Comparison of ENCODE assay signal across 32 cellular contexts in genomic region chr6:167894965-167895364, GRCh38.
"Had no signal": no experiment of that assay in that cellular context is flagged by ENCODE, and none has a peak within 500 bp of the region (broad histone marks: within the 10 kb centered on the region; RNA-seq: fewer than 3 reads in every experiment).

No MANE protein-coding gene starts in this region.

- H3K9me3 ChIP-seq: adrenal gland, body of pancreas, breast epithelium had no signal

- H3K36me3 ChIP-seq: brain microvascular endothelial cell, breast epithelium had no signal

- H3K27ac ChIP-seq: adrenal gland, body of pancreas, brain microvascular endothelial cell, breast epithelium, VCaP had no signal

- H3K4me1 ChIP-seq: adrenal gland, body of pancreas, breast epithelium had no signal

- DNase-seq: activated B cell treated with CpG ODN at 0.5 μM for 24 hours; activated CD4-positive, alpha-beta memory T cell treated with anti-CD3 and anti-CD28 coated beads for 36 hours; activated CD4-positive, alpha-beta T cell treated with anti-CD3 and anti-CD28 coated beads for 4 hours; activated CD4-positive, alpha-beta T cell treated with anti-CD3 and anti-CD28 coated beads, Interleukin-2, amount 10 ng/mL, durations not matched to agents 24 days and 14 days; activated CD4-positive, alpha-beta T cell treated with anti-CD3 and anti-CD28 coated beads, Interleukin-2, amount 50 U/mL, for 1 hour; activated CD4-positive, alpha-beta T cell treated with anti-CD3 and anti-CD28 coated beads, Interleukin-2, amount 50 U/mL, for 4 hours; activated CD4-positive, CD25-positive, alpha-beta regulatory T cell treated with anti-CD3 and anti-CD28 coated beads, Interleukin-2, amount 50 U/mL, for 72 hours; activated CD8-positive, alpha-beta memory T cell treated with anti-CD3 and anti-CD28 coated beads, Interleukin-2, amount 50 U/mL, for 4 hours; activated CD8-positive, alpha-beta T cell treated with anti-CD3 and anti-CD28 coated beads for 36 hours; activated effector memory CD4-positive, alpha-beta T cell treated with anti-CD3 and anti-CD28 coated beads, Interleukin-2, amount 50 U/mL, for 16 hours; activated gamma-delta T cell treated with Interleukin-2 at 50 U/mL for 16 hours; activated naive CD4-positive, alpha-beta T cell; activated naive CD4-positive, alpha-beta T cell treated with anti-CD3 and anti-CD28 coated beads for 36 hours; activated naive CD4-positive, alpha-beta T cell treated with anti-CD3 and anti-CD28 coated beads, Interleukin-2, amount 50 U/mL, for 16 hours; activated naive CD8-positive, alpha-beta T cell treated with anti-CD3 and anti-CD28 coated beads for 36 hours; activated T-cell treated with anti-CD3 and anti-CD28 coated beads for 4 hours; activated T-cell treated with anti-CD3 and anti-CD28 coated beads, Interleukin-2, amount 50 U/mL, for 1 hour; activated T-cell treated with anti-CD3 and anti-CD28 coated beads, Interleukin-2, amount 50 U/mL, for 4 hours; activated T-cell treated with anti-CD3 and anti-CD28 coated beads, Interleukin-2, amount 50 U/mL, for 72 hours; adrenal gland; amniotic stem cell; aorta; body of pancreas; brain microvascular endothelial cell; caudate nucleus; cerebellar nuclear complex; T-helper 2 cell; T-helper 9 cell had no signal

- ATAC-seq: activated CD8-positive, alpha-beta T cell treated with anti-CD3 and anti-CD28 coated beads for 36 hours; activated naive CD4-positive, alpha-beta T cell treated with anti-CD3 and anti-CD28 coated beads, Interleukin-2, amount 50 U/mL, for 72 hours; activated T-cell treated with anti-CD3 and anti-CD28 coated beads, Interleukin-2, amount 50 U/mL, for 4 hours; activated T-cell treated with anti-CD3 and anti-CD28 coated beads, Interleukin-2, amount 50 U/mL, for 72 hours; activated T-helper 17 cell treated with anti-CD3 and anti-CD28 coated beads, Interleukin-2, amount 50 U/mL, for 72 hours; body of pancreas had no signal

- H3K4me3 ChIP-seq: adrenal gland, body of pancreas, breast epithelium had no signal

- H3K27me3 ChIP-seq: adrenal gland, body of pancreas, brain microvascular endothelial cell, breast epithelium had no signal
